ENCODE assay signal across 8 cellular contexts in genomic region chr6:71289039-71289801, GRCh38. TPM values are rescaled to one million over a fixed set of nuclear protein-coding genes. Genes with fewer than 3 reads are reported as not detected.
DNase-seq lines count a peak whose midpoint lies in the region; ATAC-seq and TF ChIP-seq lines count a peak whose summit lies in the region.

No MANE protein-coding gene starts in this region.

- intact Hi-C loops in A673 (cut with micrococcal nuclease; ENCODE audit: unreplicated experiment) = no loop called here

- no TSS peak for BruUV-seq in A673 (replicated peaks; lab: Mats Ljungman, UMichigan)

- H3K36me3 ChIP-seq in A673 (ENCODE audit: insufficient read depth, low read length, poor library complexity, severe bottlenecking) (no peaks in the 10 kb centered on the region), adipocyte (ENCODE audit: control insufficient read depth, insufficient read depth, low read length, severe bottlenecking) (no peaks in the 10 kb centered on the region), right atrium auricular region (no peaks in the 10 kb centered on the region)

- H3K4me1 ChIP-seq in A673 (ENCODE audit: insufficient read depth, low read length, poor library complexity, severe bottlenecking) (peaks cover 7% of the 10 kb centered on the region), adipocyte (ENCODE audit: control insufficient read depth, insufficient read depth, low read length) (peaks cover 59% of the 10 kb centered on the region), right atrium auricular region (peaks cover 0 to 43% of the 10 kb centered on the region in 2 donors)

- POLR2A ChIA-PET in A673 (lab: Charles Lee; ENCODE audit: low non-redundant PET) = interaction anchor here (0.6 kb wide), 1 partner anchor 388 kb away, joined by 9 read pairs; no protein-coding TSS in a partner anchor

- peak; percentile 19 for ATAC-seq in GM18508 (IDR thresholded peaks at IDR 0.05; ENCODE audit: insufficient read depth, unreplicated experiment)
- peak; percentile 29 for ATAC-seq in HG02970 (IDR thresholded peaks at IDR 0.05; ENCODE audit: low FRiP score, unreplicated experiment)

- CTCF ChIA-PET in A673 (lab: Charles Lee) = no interaction called here

- peak overlapping the region; percentile 88 for H3K9ac ChIP-seq in adipocyte (ENCODE audit: low read length)

- no peaks in the 10 kb centered on the region for H3K9me3 ChIP-seq in A673 (ENCODE audit: low read depth, low read length, poor library complexity, severe bottlenecking)
- H3K9me3 ChIP-seq in adipocyte (ENCODE audit: control insufficient read depth, low read length) = no peaks in the 10 kb centered on the region
- no peaks in the 10 kb centered on the region for H3K9me3 ChIP-seq in right atrium auricular region

- no peaks in the 10 kb centered on the region for H3K27me3 ChIP-seq in A673 (replicated peaks; ENCODE audit: insufficient read depth, low read depth, low read length, poor library complexity)
- H3K27me3 ChIP-seq in adipocyte (replicated peaks; ENCODE audit: control insufficient read depth, insufficient read depth, low read length) = no peaks in the 10 kb centered on the region
- no peaks in the 10 kb centered on the region for H3K27me3 ChIP-seq in right atrium auricular region

- no peak for TF ChIP-seq CTCF in A673 (conservative IDR thresholded peaks at IDR 0.05; ENCODE audit: low read depth, low read length)
- TF ChIP-seq CTCF in right atrium auricular region (IDR thresholded peaks at IDR 0.05) = no peak

- H3K4me3 ChIP-seq in A673 (ENCODE audit: low read depth, low read length, poor library complexity, severe bottlenecking) (peak overlapping the region; percentile 75), adipocyte (ENCODE audit: low read length) (peak overlapping the region; percentile 87), right atrium auricular region (peak overlapping the region; percentile 75 to 80)

- H3K27ac ChIP-seq in A673 (ENCODE audit: low read depth, low read length, poor library complexity, severe bottlenecking) (peak overlapping the region; percentile 35), right atrium auricular region (peak overlapping the region; percentile 90 to 96)

- DNase-seq in A673 (ENCODE audit: low spot score) = peak; percentile 22
- peak; percentile 49 for DNase-seq in NOMO-1 treated with DMSO at 0.1 percent for 48 hours (lab: John Stamatoyannopoulos, UW; ENCODE audit: unreplicated experiment)
- peak; percentile 48 for DNase-seq in adipocyte (ENCODE audit: low read depth)
- no peak for DNase-seq in right atrium auricular region (ENCODE audit: low spot score)
- DNase-seq in renal cortical epithelial cell (ENCODE audit: low read depth) = peak; percentile 21
- no peak for DNase-seq in midbrain (lab: John Stamatoyannopoulos, UW)

RNA-seq across cellular contexts. Expression of gene OGFRL1, which starts 0.6 kb away (rescaled TPM):
- total RNA-seq in A673 (2021) (8.0 and 9.3 TPM in 2 replicates), right atrium auricular region (10 to 100 TPM; 12.0 to 15.1 TPM), renal cortical epithelial cell (34.5 and 96.0 TPM in 2 replicates)

Comparison
In these comparisons a context has a peak if more than half of its experiments do, and no peak if none do; other contexts are left out.
1. DNase-seq: peak in A673 (single experiment), NOMO-1 treated with DMSO at 0.1 percent for 48 hours (single experiment), adipocyte (single experiment) and renal cortical epithelial cell (single experiment); none in right atrium auricular region (single experiment) and midbrain (single experiment).
2. Peak in every context shown above with its lines, with median percentiles within 50 percentile points of each other: H3K4me3 ChIP-seq.